ENCODE assay signal across 10 cellular contexts in the genomic region with DNA sequence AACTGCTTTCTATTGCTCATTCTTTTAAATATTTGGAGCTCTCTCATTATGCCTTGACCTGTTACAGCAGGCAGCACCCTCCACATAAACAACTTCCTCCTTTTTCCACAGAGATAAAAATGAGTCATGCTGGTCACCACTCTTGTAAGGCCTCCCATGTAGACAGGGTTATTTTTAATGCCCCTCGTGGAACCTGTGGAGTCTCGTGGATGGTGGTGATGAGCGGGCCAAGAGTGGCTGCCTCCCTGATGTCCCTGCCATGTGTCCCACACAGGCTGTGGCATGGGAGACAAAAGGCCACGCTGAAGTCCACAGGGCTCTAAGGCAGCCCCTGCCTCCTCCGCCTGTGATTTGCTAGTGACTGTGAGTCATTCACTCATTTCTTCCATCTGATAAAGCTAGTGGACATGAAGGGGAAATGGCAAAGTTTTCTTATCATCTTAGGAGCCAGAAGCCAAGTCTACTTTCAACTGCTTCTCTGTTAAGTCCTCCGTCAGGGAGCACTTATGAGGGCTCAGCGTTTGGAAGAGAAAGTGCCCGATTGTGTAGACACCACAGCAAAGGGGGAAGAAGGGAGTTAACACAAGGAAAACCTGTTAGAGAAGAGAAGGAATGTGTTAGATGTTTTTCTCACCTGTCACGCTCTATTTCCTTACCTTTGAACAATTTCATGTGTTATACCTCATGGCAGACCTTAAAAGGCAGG.
A peak's percentile ranks its signal among the peaks of the same experiment; 100 is the strongest.
DNase-seq lines count a peak whose midpoint lies in the region; ATAC-seq and TF ChIP-seq lines count a peak whose summit lies in the region.
"Had no signal": no experiment of that assay in that cellular context is flagged by ENCODE, and none has a peak within 500 bp of the region (broad histone marks: within the 10 kb centered on the region; RNA-seq: fewer than 3 reads in every experiment).

No MANE protein-coding gene starts in this region.

- H3K36me3 ChIP-seq in mammary epithelial cell (ENCODE audit: insufficient read depth, low read length), result no peaks in the 10 kb centered on the region
- no peaks in the 10 kb centered on the region for H3K36me3 ChIP-seq in lower lobe of right lung
- H3K36me3 ChIP-seq in vagina, result no peaks in the 10 kb centered on the region

- H3K27me3 ChIP-seq in mammary epithelial cell (ENCODE audit: insufficient read depth, low read length) (no peaks in the 10 kb centered on the region), lower lobe of right lung (ENCODE audit: low read depth) (no peaks in the 10 kb centered on the region), vagina (no peaks in the 10 kb centered on the region)

- H3K79me2 ChIP-seq in mammary epithelial cell (ENCODE audit: insufficient read depth, low read length), result no peaks in the 10 kb centered on the region

- TF ChIP-seq CTCF in mammary epithelial cell (conservative IDR thresholded peaks at IDR 0.05 in 1 of 2, IDR thresholded peaks at IDR 0.05 in 1 of 2; ENCODE audit: extremely low read depth in 1 of 2, insufficient read depth in 1 of 2, low read depth in 1 of 2, low read length in 2 of 2) (no peak), lower lobe of right lung (IDR thresholded peaks at IDR 0.05) (no peak), vagina (IDR thresholded peaks at IDR 0.05) (no peak)

- peak overlapping the region; percentile 63 for H3K27ac ChIP-seq in mammary epithelial cell (ENCODE audit: insufficient read depth, low read depth, low read length)
- peak overlapping the region; percentile 69 for H3K27ac ChIP-seq in lower lobe of right lung
- H3K27ac ChIP-seq in vagina, result peak overlapping the region; percentile 70

- H3K9me3 Mint-ChIP-seq in T-cell, result peaks cover 7 to 19% (median 10%) of the 10 kb centered on the region in 3 donors
- H3K9me3 Mint-ChIP-seq: activated CD4-positive, alpha-beta T cell treated with anti-CD3 and anti-CD28 coated beads, Interleukin-2, amount 10 ng/mL, durations not matched to agents 24 days and 14 days had no signal

- in situ Hi-C loops in mammary epithelial cell (cut with MboI; ENCODE audit: low sequenced_read_pairs in 2 of 2), result no loop called here

- H3K4me1 Mint-ChIP-seq in T-cell, result no peaks in the 10 kb centered on the region
- H3K4me1 Mint-ChIP-seq: activated CD4-positive, alpha-beta T cell treated with anti-CD3 and anti-CD28 coated beads, Interleukin-2, amount 10 ng/mL, durations not matched to agents 24 days and 14 days had no signal

- no peaks in the 10 kb centered on the region for H4K20me1 ChIP-seq in mammary epithelial cell (ENCODE audit: insufficient read depth, low read length)

- H3K4me1 ChIP-seq in mammary epithelial cell (ENCODE audit: insufficient read depth, low read length) (peaks cover 23% of the 10 kb centered on the region), lower lobe of right lung (peaks cover 16% of the 10 kb centered on the region), vagina (peaks cover 13% of the 10 kb centered on the region)

- intact Hi-C loops in Right ventricle myocardium superior (cut with DNase I) (no loop called here), cardiac septum (cut with DNase I) (no loop called here), mammary epithelial cell (cut with micrococcal nuclease) (loop anchor here (2.0 to 10.0 kb wide), 2 partner anchors 90 to 118 kb away; no protein-coding TSS in a partner anchor), lower lobe of right lung (cut with DNase I) (no loop called here), vagina (cut with DNase I) (loop anchor here (10.0 kb wide), 1 partner anchor 120 kb away; a partner anchor contains a TSS)

- no peak for TF ChIP-seq POLR2A in vagina (IDR thresholded peaks at IDR 0.05)

- H3K4me2 ChIP-seq in mammary epithelial cell (ENCODE audit: insufficient read depth, low read depth, low read length), result peak overlapping the region; percentile 69

- no peaks in the 10 kb centered on the region for H3K36me3 Mint-ChIP-seq in T-cell

- no peaks in the 10 kb centered on the region for H3K27me3 Mint-ChIP-seq in T-cell
- H3K27me3 Mint-ChIP-seq: activated CD4-positive, alpha-beta T cell treated with anti-CD3 and anti-CD28 coated beads, Interleukin-2, amount 10 ng/mL, durations not matched to agents 24 days and 14 days had no signal

- H3K9me3 ChIP-seq in mammary epithelial cell (replicated peaks; ENCODE audit: insufficient read depth, low read length), result peaks cover 4% of the 10 kb centered on the region
- no peaks in the 10 kb centered on the region for H3K9me3 ChIP-seq in lower lobe of right lung
- H3K9me3 ChIP-seq in vagina, result no peaks in the 10 kb centered on the region

- 71% methylated on average over 9 of the region's 9 CpGs for WGBS in mammary epithelial cell (ENCODE audit: low coverage, missing lambda C conversion rate)

- DNase-seq in Right ventricle myocardium superior, result no peak
- no peak for DNase-seq in cardiac septum (ENCODE audit: low spot score)
- DNase-seq in mammary epithelial cell, result peak; percentile 80
- no peak for DNase-seq in lower lobe of right lung
- DNase-seq in vagina (ENCODE audit: extremely low spot score in 2 of 2), result no peak
- DNase-seq in T-cell, result no peak
- no peak for DNase-seq in KG1 (lab: John Stamatoyannopoulos, UW)
- DNase-seq: 8988T; activated CD4-positive, alpha-beta T cell treated with anti-CD3 and anti-CD28 coated beads, Interleukin-2, amount 10 ng/mL, durations not matched to agents 24 days and 14 days had no signal

- H3K9ac ChIP-seq in mammary epithelial cell (ENCODE audit: insufficient read depth, low read length), result no peak overlapping the region

- no peak overlapping the region for H3K27ac Mint-ChIP-seq in T-cell
- H3K27ac Mint-ChIP-seq: activated CD4-positive, alpha-beta T cell treated with anti-CD3 and anti-CD28 coated beads, Interleukin-2, amount 10 ng/mL, durations not matched to agents 24 days and 14 days had no signal

- CTCF ChIA-PET in mammary epithelial cell (lab: Charles Lee; ENCODE audit: low non-redundant PET), result no interaction called here
- CTCF ChIA-PET in T-cell (lab: Charles Lee), result no interaction called here

- POLR2A ChIA-PET in T-cell (lab: Charles Lee), result no interaction called here

- peak; percentile 62 for ATAC-seq in Right ventricle myocardium superior (ENCODE audit: poor library complexity)
- peak; percentile 47 to 69 for ATAC-seq in lower lobe of right lung
- ATAC-seq in T-cell (replicated peaks in 1 of 4), result no peak
- no peak for ATAC-seq in HG03045 (IDR thresholded peaks at IDR 0.05; ENCODE audit: unreplicated experiment)

- H3K4me3 ChIP-seq in mammary epithelial cell (replicated peaks in 1 of 3; ENCODE audit: insufficient read depth in 1 of 3, low read depth in 2 of 3, low read length in 3 of 3) (no peak overlapping the region), lower lobe of right lung (no peak overlapping the region), vagina (no peak overlapping the region)

- BruUV-seq in mammary epithelial cell (replicated peaks; lab: Mats Ljungman, UMichigan), result no TSS peak

- peak overlapping the region; percentile 92 for H2AFZ ChIP-seq in mammary epithelial cell (ENCODE audit: low read depth, low read length)

- dilution Hi-C loops in mammary epithelial cell (cut with HindIII; ENCODE audit: low sequenced_read_pairs), result no loop called here

- H3K4me3 Mint-ChIP-seq in T-cell, result no peak overlapping the region
- H3K4me3 Mint-ChIP-seq: activated CD4-positive, alpha-beta T cell treated with anti-CD3 and anti-CD28 coated beads, Interleukin-2, amount 10 ng/mL, durations not matched to agents 24 days and 14 days had no signal

Comparison
In these comparisons a context has a peak if more than half of its experiments do, and no peak if none do; other contexts are left out.
1. ATAC-seq: peak in Right ventricle myocardium superior (single experiment) and lower lobe of right lung (2 of 2); none in T-cell (0 of 4) and HG03045 (single experiment).
2. intact Hi-C loops: an anchor here in mammary epithelial cell (2.0 to 10.0 kb wide) and vagina (10.0 kb wide); none called in Right ventricle myocardium superior, cardiac septum and lower lobe of right lung.
3. Peak in every context shown above with its lines, with median percentiles within 50 percentile points of each other: H3K27ac ChIP-seq.